Comparison of ENCODE assay signal across 6 cellular contexts in the genomic region with DNA sequence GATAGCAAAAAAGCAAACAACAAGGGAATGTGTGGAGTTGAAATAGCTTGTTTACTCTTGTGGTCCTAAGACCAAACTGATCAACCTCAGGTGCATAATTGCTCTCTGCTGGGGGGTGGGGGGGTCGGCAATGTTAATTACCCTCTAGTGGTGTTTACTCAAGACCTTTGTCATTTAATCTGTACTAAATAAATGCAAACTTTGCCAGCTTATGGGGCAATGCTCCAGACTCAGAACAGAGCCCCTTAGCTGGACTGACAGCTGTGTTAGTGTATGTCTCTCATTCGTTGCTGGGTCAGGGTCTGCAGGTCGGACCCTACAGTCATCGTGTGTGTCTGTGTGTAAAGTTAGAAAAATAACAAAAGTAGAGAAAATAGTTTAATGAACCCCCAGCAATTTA. TPM values are rescaled to one million over a fixed set of nuclear protein-coding genes. Genes with fewer than 3 reads are reported as not detected.
"Had no signal": no experiment of that assay in that cellular context is flagged by ENCODE, and none has a peak within 500 bp of the region (broad histone marks: within the 10 kb centered on the region; RNA-seq: fewer than 3 reads in every experiment).

No MANE protein-coding gene starts in this region.

- H3K4me1 Mint-ChIP-seq: IgD-negative memory B cell had no signal

- H3K27ac ChIP-seq: HL-60 had no signal

- H3K4me3 Mint-ChIP-seq: IgD-negative memory B cell had no signal

- FAIRE-seq: HTR-8/SVneo had no signal

- DNase-seq: IMR-90, KBM-7, KG1 had no signal

RNA-seq across cellular contexts. Expression of a gene that starts 7.2 kb away (rescaled TPM):
- polyA plus RNA-seq: IgD-negative memory B cell had no signal
